In the genomic region with DNA sequence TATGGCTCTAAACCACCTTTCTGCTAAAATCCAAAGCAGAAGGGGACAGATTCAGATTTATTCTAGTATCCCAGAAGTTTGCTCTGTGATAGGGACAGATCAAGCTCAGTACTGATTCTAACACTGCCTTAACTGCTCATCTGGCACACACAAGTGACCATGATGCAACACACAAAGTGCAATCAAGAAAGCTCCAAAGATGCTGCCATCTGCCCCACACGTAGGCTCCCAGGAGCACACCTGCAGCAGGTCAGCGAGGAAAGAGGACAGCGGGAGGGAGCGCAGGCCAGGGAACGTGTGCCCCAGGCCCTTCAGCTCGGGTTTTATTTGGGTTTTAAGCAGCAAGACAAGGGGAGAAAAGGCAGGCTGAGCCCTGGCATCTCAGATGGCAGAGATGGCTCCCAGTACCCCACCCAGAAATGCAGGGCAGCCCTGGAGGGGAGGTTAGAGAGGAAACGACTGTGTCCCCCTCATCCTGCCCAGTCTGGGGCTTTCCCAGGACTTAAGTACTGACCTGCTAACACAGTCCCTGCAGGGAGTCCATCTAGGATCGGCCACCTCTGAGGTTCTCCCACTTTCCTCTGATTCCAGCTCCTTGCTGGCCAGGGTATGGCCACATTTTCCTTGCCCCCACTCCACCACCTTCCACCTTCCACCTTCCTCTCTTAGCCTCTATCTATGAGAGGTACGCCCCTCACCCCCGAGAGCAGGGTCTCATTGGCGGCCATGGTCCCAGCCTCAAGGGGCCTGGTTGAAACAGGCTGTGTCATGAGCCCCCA, we compare ENCODE assay signal across 9 cellular contexts. TPM values are rescaled to one million over a fixed set of nuclear protein-coding genes. Genes with fewer than 3 reads are reported as not detected.
DNase-seq lines count a peak whose midpoint lies in the region; ATAC-seq and TF ChIP-seq lines count a peak whose summit lies in the region.
"Had no signal": no experiment of that assay in that cellular context is flagged by ENCODE, and none has a peak within 500 bp of the region (broad histone marks: within the 10 kb centered on the region; RNA-seq: fewer than 3 reads in every experiment).

No MANE protein-coding gene starts in this region.

- H3K4me2 ChIP-seq in SU-DHL-6 (ENCODE audit: low read depth, low read length, poor library complexity, severe bottlenecking) = peak overlapping the region; percentile 90

- H3K4me3 ChIP-seq in SU-DHL-6 (ENCODE audit: insufficient read depth, low read length, poor library complexity, severe bottlenecking) = peak overlapping the region; percentile 100
- peak overlapping the region; percentile 72 to 88 (median 85) for H3K4me3 ChIP-seq in skeletal muscle tissue (ENCODE audit: low read length in 3 of 3)

- no peaks in the 10 kb centered on the region for H3F3A ChIP-seq in SU-DHL-6 (ENCODE audit: insufficient read depth)

- no peaks in the 10 kb centered on the region for H3K27me3 ChIP-seq in SU-DHL-6 (ENCODE audit: low read length)
- no peaks in the 10 kb centered on the region for H3K27me3 ChIP-seq in foreskin keratinocyte
- H3K27me3 ChIP-seq in skeletal muscle tissue (ENCODE audit: control insufficient read depth in 3 of 3, insufficient read depth in 3 of 3, low read length in 3 of 3) = no peaks in the 10 kb centered on the region

- no peaks in the 10 kb centered on the region for H3K9me2 ChIP-seq in SU-DHL-6 (replicated peaks; ENCODE audit: insufficient read depth, low read length)

- peaks cover 12% of the 10 kb centered on the region; the same call in 1 of the 2 replicates for H4K20me1 ChIP-seq in SU-DHL-6 (ENCODE audit: low read depth, low read length)

- H3K36me3 ChIP-seq in SU-DHL-6 (ENCODE audit: low read length) (no peaks in the 10 kb centered on the region), skeletal muscle tissue (ENCODE audit: control insufficient read depth in 3 of 3, insufficient read depth in 3 of 3, low read length in 3 of 3) (peaks cover 0 to 8% (median 4%) of the 10 kb centered on the region in 3 donors)

- no peaks in the 10 kb centered on the region for H3K9me3 ChIP-seq in SU-DHL-6 (ENCODE audit: insufficient read depth, low read length)
- no peaks in the 10 kb centered on the region for H3K9me3 ChIP-seq in skeletal muscle tissue (ENCODE audit: control insufficient read depth in 3 of 3, low read length in 3 of 3)

- 0 out of 2 replicates have a peak overlapping the region, but pooled peaks have one; percentile 13 for H3K27ac ChIP-seq in SU-DHL-6 (ENCODE audit: low read depth, low read length)
- peak overlapping the region; percentile 36 for H3K27ac ChIP-seq in foreskin keratinocyte
- no peak overlapping the region for H3K27ac ChIP-seq in skeletal muscle tissue (ENCODE audit: low read depth, low read length)

- H3K4me1 ChIP-seq in foreskin keratinocyte = no peaks in the 10 kb centered on the region
- peaks cover 14 to 31% (median 22%) of the 10 kb centered on the region in 3 donors for H3K4me1 ChIP-seq in skeletal muscle tissue (ENCODE audit: control insufficient read depth in 3 of 3, insufficient read depth in 3 of 3, low read length in 3 of 3)

- H3K79me2 ChIP-seq in SU-DHL-6 (ENCODE audit: insufficient read depth, low read length) = peaks cover 61% of the 10 kb centered on the region

- ATAC-seq in foreskin keratinocyte = no peak
- no peak for ATAC-seq in GM21717 (IDR thresholded peaks at IDR 0.05; ENCODE audit: unreplicated experiment)

- TF ChIP-seq CTCF in SU-DHL-6 (IDR thresholded peaks at IDR 0.05; ENCODE audit: insufficient read depth, low read length, poor library complexity, severe bottlenecking) (no peak), foreskin keratinocyte (conservative IDR thresholded peaks at IDR 0.05) (no peak)

- DNase-seq in DMS79 treated with DMSO at 0.1 percent for 48 hours (lab: John Stamatoyannopoulos, UW) (peak; percentile 21), DMS79 (lab: John Stamatoyannopoulos, UW) (no peak), foreskin keratinocyte (no peak), NCI-H226 (no peak)
- no peak for DNase-seq in stimulated activated CD4-positive, alpha-beta T cell treated with anti-CD3 and anti-CD28 coated beads, Interleukin-15, amount 100 ng/mL, for 24 hours
- DNase-seq: activated CD4-positive, alpha-beta T cell treated with anti-CD3 and anti-CD28 coated beads for 4 hours had no signal

- H3K9ac ChIP-seq in SU-DHL-6 (ENCODE audit: low read length) (peak overlapping the region; percentile 100), skeletal muscle tissue (ENCODE audit: low read depth in 1 of 3, low read length in 3 of 3) (peak overlapping the region; percentile 48 to 73 (median 67))

- no peak overlapping the region for H2AFZ ChIP-seq in SU-DHL-6 (ENCODE audit: low read depth, low read length, severe bottlenecking)

RNA-seq across cellular contexts. Expression of a gene that starts 1.2 kb away (rescaled TPM):
- 27.0 and 28.4 TPM in 2 replicates for total RNA-seq in foreskin keratinocyte
- polyA plus RNA-seq in foreskin keratinocyte = 20.9 and 25.4 TPM in 2 replicates
- total RNA-seq in skeletal muscle tissue = 6.3 TPM

RNA-seq across cellular contexts. Expression of a gene that starts 11.3 kb away (rescaled TPM):
- total RNA-seq in foreskin keratinocyte (0.68 and 0.81 TPM in 2 replicates), skeletal muscle tissue (0.52 TPM)
- 0.62 and 0.65 TPM in 2 replicates for polyA plus RNA-seq in foreskin keratinocyte
